ENCODE assay signal across 11 cellular contexts in genomic region chr7:12569673-12570072, GRCh38. TPM values are rescaled to one million over a fixed set of nuclear protein-coding genes. Genes with fewer than 3 reads are reported as not detected.
DNase-seq lines count a peak whose midpoint lies in the region; ATAC-seq and TF ChIP-seq lines count a peak whose summit lies in the region.
"Had no signal": no experiment of that assay in that cellular context is flagged by ENCODE, and none has a peak within 500 bp of the region (broad histone marks: within the 10 kb centered on the region; RNA-seq: fewer than 3 reads in every experiment).

No MANE protein-coding gene starts in this region.

- H3K4me1 ChIP-seq in CD8-positive, alpha-beta memory T cell (ENCODE audit: insufficient read depth, low read length): peaks cover 4% of the 10 kb centered on the region

- peak overlapping the region in 4 of 7 donors; percentile 72 to 85 (median 81) for H3K4me3 Mint-ChIP-seq in CD8-positive, alpha-beta memory T cell
- H3K4me3 Mint-ChIP-seq in glutamatergic neuron (ENCODE audit: unreplicated experiment): peak overlapping the region; percentile 90
- peak overlapping the region in 1 of 2 donors; percentile 93 for H3K4me3 Mint-ChIP-seq in CD14-positive monocyte

- CTCF ChIA-PET in CD8-positive, alpha-beta memory T cell (lab: Charles Lee): no interaction called here

- intact Hi-C loops in CD14-positive monocyte (cut with micrococcal nuclease): no loop called here

- no peak overlapping the region for H3K4me3 ChIP-seq in CD8-positive, alpha-beta memory T cell (ENCODE audit: low read length)

- ATAC-seq in GM21423 (IDR thresholded peaks at IDR 0.05; ENCODE audit: unreplicated experiment): peak; percentile 36

- no peaks in the 10 kb centered on the region for H3K36me3 ChIP-seq in CD8-positive, alpha-beta memory T cell (ENCODE audit: insufficient read depth, low read length)

- H3K4me1 Mint-ChIP-seq in CD8-positive, alpha-beta memory T cell: peaks cover 13 to 19% (median 16%) of the 10 kb centered on the region in 3 donors
- H3K4me1 Mint-ChIP-seq in glutamatergic neuron (ENCODE audit: low read depth, unreplicated experiment) (no peaks in the 10 kb centered on the region), CD14-positive monocyte (peaks cover 34% of the 10 kb centered on the region)

- no peak overlapping the region for H3K27ac ChIP-seq in CD8-positive, alpha-beta memory T cell (ENCODE audit: low read depth, low read length)

- H3K27me3 ChIP-seq in CD8-positive, alpha-beta memory T cell (ENCODE audit: insufficient read depth, low read length, poor library complexity, severe bottlenecking): no peaks in the 10 kb centered on the region

- no peak for TF ChIP-seq CTCF in glutamatergic neuron (IDR thresholded peaks at IDR 0.05; ENCODE audit: partially characterized antibody, unreplicated experiment)
- no peak for TF ChIP-seq CTCF in CD14-positive monocyte (IDR thresholded peaks at IDR 0.05)

- no peaks in the 10 kb centered on the region for H3K36me3 Mint-ChIP-seq in CD8-positive, alpha-beta memory T cell
- H3K36me3 Mint-ChIP-seq in glutamatergic neuron (ENCODE audit: unreplicated experiment) (no peaks in the 10 kb centered on the region), CD14-positive monocyte (no peaks in the 10 kb centered on the region)

- peaks cover 20 to 42% of the 10 kb centered on the region in 2 donors for H3K27me3 Mint-ChIP-seq in CD8-positive, alpha-beta memory T cell
- H3K27me3 Mint-ChIP-seq in glutamatergic neuron (ENCODE audit: unreplicated experiment) (peaks cover 12% of the 10 kb centered on the region), CD14-positive monocyte (ENCODE audit: low read depth in 3 of 3) (peaks cover 28 to 32% (median 32%) of the 10 kb centered on the region in 3 donors)

- no peaks in the 10 kb centered on the region for H3K9me3 ChIP-seq in CD8-positive, alpha-beta memory T cell (ENCODE audit: low read length)

- POLR2A ChIA-PET in CD8-positive, alpha-beta memory T cell (lab: Charles Lee): no interaction called here

- DNase-seq in CD8-positive, alpha-beta memory T cell: no peak
- DNase-seq in NCI-H1105 treated with DMSO at 0.1 percent for 48 hours (lab: John Stamatoyannopoulos, UW) (peak; percentile 68), glutamatergic neuron (no peak), amniotic stem cell (lab: John Stamatoyannopoulos, UW) (no peak), NCI-H2227 treated with DMSO at 0.1 percent for 48 hours (lab: John Stamatoyannopoulos, UW) (no peak), midbrain (lab: John Stamatoyannopoulos, UW) (no peak), CD14-positive monocyte (ENCODE audit: low spot score) (no peak)
- DNase-seq: activated CD8-positive, alpha-beta T cell treated with anti-CD3 and anti-CD28 coated beads for 36 hours; effector memory CD4-positive, alpha-beta T cell had no signal

- H3K27ac Mint-ChIP-seq in CD8-positive, alpha-beta memory T cell: no peak overlapping the region
- H3K27ac Mint-ChIP-seq in glutamatergic neuron (ENCODE audit: unreplicated experiment) (no peak overlapping the region), CD14-positive monocyte (no peak overlapping the region)
- H3K27ac Mint-ChIP-seq: activated CD8-positive, alpha-beta T cell treated with anti-CD3 and anti-CD28 coated beads for 36 hours had no signal

- H3K9me3 Mint-ChIP-seq in CD8-positive, alpha-beta memory T cell: no peaks in the 10 kb centered on the region
- H3K9me3 Mint-ChIP-seq in glutamatergic neuron (ENCODE audit: unreplicated experiment) (no peaks in the 10 kb centered on the region), CD14-positive monocyte (peaks cover 0 to 9% (median 0%) of the 10 kb centered on the region in 7 donors)
- H3K9me3 Mint-ChIP-seq: activated CD8-positive, alpha-beta T cell treated with anti-CD3 and anti-CD28 coated beads for 36 hours had no signal

RNA-seq across cellular contexts. Expression of gene SCIN, which starts 0.8 kb away (rescaled TPM):
- total RNA-seq in CD8-positive, alpha-beta memory T cell: under 1 TPM; 0.29 to 0.35 TPM
- polyA plus RNA-seq in CD8-positive, alpha-beta memory T cell: not detected
- not detected for total RNA-seq in glutamatergic neuron (ENCODE audit: unreplicated experiment)
- not detected for polyA plus RNA-seq in CD14-positive monocyte
- total RNA-seq: activated CD8-positive, alpha-beta T cell treated with anti-CD3 and anti-CD28 coated beads for 36 hours; lung microvascular endothelial cell had no signal
